ENCODE assay signal across 11 cellular contexts in genomic region chr1:212260557-212261342, GRCh38. TPM values are rescaled to one million over a fixed set of nuclear protein-coding genes. Genes with fewer than 3 reads are reported as not detected.
DNase-seq lines count a peak whose midpoint lies in the region; ATAC-seq, FAIRE-seq and TF ChIP-seq lines count a peak whose summit lies in the region.
"Had no signal": no experiment of that assay in that cellular context is flagged by ENCODE, and none has a peak within 500 bp of the region (broad histone marks: within the 10 kb centered on the region; RNA-seq: fewer than 3 reads in every experiment).

No MANE protein-coding gene starts in this region.

- H3K4me1 Mint-ChIP-seq in activated naive CD8-positive, alpha-beta T cell treated with anti-CD3 and anti-CD28 coated beads, Interleukin-2, amount 10 ng/mL, durations not matched to agents 7 days and 5 days = peaks cover 36% of the 10 kb centered on the region
- H3K4me1 Mint-ChIP-seq in activated naive CD8-positive, alpha-beta T cell treated with anti-CD3 and anti-CD28 coated beads for 36 hours = peaks cover 17% of the 10 kb centered on the region
- H3K4me1 Mint-ChIP-seq in activated CD4-positive, alpha-beta memory T cell treated with anti-CD3 and anti-CD28 coated beads, Interleukin-2, amount 10 ng/mL, durations not matched to agents 7 days and 5 days = peaks cover 49% of the 10 kb centered on the region
- no peaks in the 10 kb centered on the region for H3K4me1 Mint-ChIP-seq in type B pancreatic cell (ENCODE audit: unreplicated experiment)
- H3K4me1 Mint-ChIP-seq: brain had no signal

- H3K4me3 Mint-ChIP-seq in activated naive CD8-positive, alpha-beta T cell treated with anti-CD3 and anti-CD28 coated beads, Interleukin-2, amount 10 ng/mL, durations not matched to agents 7 days and 5 days = no peak overlapping the region
- H3K4me3 Mint-ChIP-seq in activated naive CD8-positive, alpha-beta T cell treated with anti-CD3 and anti-CD28 coated beads for 36 hours = no peak overlapping the region
- no peak overlapping the region for H3K4me3 Mint-ChIP-seq in activated CD4-positive, alpha-beta memory T cell treated with anti-CD3 and anti-CD28 coated beads, Interleukin-2, amount 10 ng/mL, durations not matched to agents 7 days and 5 days
- H3K4me3 Mint-ChIP-seq in type B pancreatic cell = no peak overlapping the region
- H3K4me3 Mint-ChIP-seq: brain had no signal

- H3K9me3 Mint-ChIP-seq in activated naive CD8-positive, alpha-beta T cell treated with anti-CD3 and anti-CD28 coated beads, Interleukin-2, amount 10 ng/mL, durations not matched to agents 7 days and 5 days = peaks cover 3% of the 10 kb centered on the region
- no peaks in the 10 kb centered on the region for H3K9me3 Mint-ChIP-seq in activated naive CD8-positive, alpha-beta T cell treated with anti-CD3 and anti-CD28 coated beads for 36 hours
- H3K9me3 Mint-ChIP-seq in activated CD4-positive, alpha-beta memory T cell treated with anti-CD3 and anti-CD28 coated beads, Interleukin-2, amount 10 ng/mL, durations not matched to agents 7 days and 5 days = peaks cover 4% of the 10 kb centered on the region
- no peaks in the 10 kb centered on the region for H3K9me3 Mint-ChIP-seq in type B pancreatic cell
- H3K9me3 Mint-ChIP-seq: brain had no signal

- H3K4me3 ChIP-seq in ovary = no peak overlapping the region
- H3K4me3 ChIP-seq: uterus had no signal

- TF ChIP-seq CTCF in type B pancreatic cell (conservative IDR thresholded peaks at IDR 0.05) = no peak
- no peak for TF ChIP-seq CTCF in ovary (IDR thresholded peaks at IDR 0.05)
- TF ChIP-seq CTCF in D721Med (IDR thresholded peaks at IDR 0.05; ENCODE audit: insufficient read depth, missing control alignments) = no peak

- FAIRE-seq in islet of Langerhans (lab: Jason Lieb, UNC) = peak; percentile 17
- FAIRE-seq in D721Med (lab: Jason Lieb, UNC) = no peak

- POLR2A ChIA-PET in activated naive CD8-positive, alpha-beta T cell treated with anti-CD3 and anti-CD28 coated beads, Interleukin-2, amount 10 ng/mL, durations not matched to agents 7 days and 5 days (lab: Charles Lee) = interaction anchor here (0.5 to 1.6 kb wide), 3 partner anchors 25 to 933 kb away, joined by 3 to 5 read pairs (median 5); no protein-coding TSS in a partner anchor
- POLR2A ChIA-PET in activated CD4-positive, alpha-beta memory T cell treated with anti-CD3 and anti-CD28 coated beads, Interleukin-2, amount 10 ng/mL, durations not matched to agents 7 days and 5 days (lab: Charles Lee) = interaction anchor here (1.2 to 3.4 kb wide), 3 partner anchors 23 to 225 kb away, joined by 3 to 19 read pairs (median 13); partner anchors contain the start of genes DTL and INTS7

- peak; percentile 14 for ATAC-seq in activated naive CD8-positive, alpha-beta T cell treated with anti-CD3 and anti-CD28 coated beads, Interleukin-2, amount 10 ng/mL, durations not matched to agents 7 days and 5 days (ENCODE audit: low read depth)
- ATAC-seq in GM21390 (IDR thresholded peaks at IDR 0.05; ENCODE audit: unreplicated experiment) = no peak

- no peak overlapping the region for H3K27ac ChIP-seq in ovary
- H3K27ac ChIP-seq: uterus had no signal

- H3K27me3 ChIP-seq in ovary = peaks cover 4% of the 10 kb centered on the region
- H3K27me3 ChIP-seq: uterus had no signal

- 79 to 89% (median 80%) methylated on average over 3 of the region's 3 CpGs for WGBS in ovary, 3 donors

- TF ChIP-seq EP300 in ovary (IDR thresholded peaks at IDR 0.05) = no peak

- no peak overlapping the region for H3K27ac Mint-ChIP-seq in activated naive CD8-positive, alpha-beta T cell treated with anti-CD3 and anti-CD28 coated beads, Interleukin-2, amount 10 ng/mL, durations not matched to agents 7 days and 5 days
- no peak overlapping the region for H3K27ac Mint-ChIP-seq in activated naive CD8-positive, alpha-beta T cell treated with anti-CD3 and anti-CD28 coated beads for 36 hours
- H3K27ac Mint-ChIP-seq in activated CD4-positive, alpha-beta memory T cell treated with anti-CD3 and anti-CD28 coated beads, Interleukin-2, amount 10 ng/mL, durations not matched to agents 7 days and 5 days = peak overlapping the region; percentile 16
- peak overlapping the region; percentile 82 for H3K27ac Mint-ChIP-seq in type B pancreatic cell
- H3K27ac Mint-ChIP-seq: brain had no signal

- intact Hi-C loops in ovary (cut with DNase I) = no loop called here

- DNase-seq in activated naive CD8-positive, alpha-beta T cell treated with anti-CD3 and anti-CD28 coated beads, Interleukin-2, amount 10 ng/mL, durations not matched to agents 7 days and 5 days = no peak
- no peak for DNase-seq in activated naive CD8-positive, alpha-beta T cell treated with anti-CD3 and anti-CD28 coated beads for 36 hours
- peak; percentile 27 for DNase-seq in activated CD4-positive, alpha-beta memory T cell treated with anti-CD3 and anti-CD28 coated beads, Interleukin-2, amount 10 ng/mL, durations not matched to agents 7 days and 5 days
- DNase-seq in type B pancreatic cell (ENCODE audit: extremely low spot score, unreplicated experiment) = no peak
- DNase-seq in ovary = no peak
- DNase-seq in D721Med (ENCODE audit: insufficient read length, low spot score) = no peak
- DNase-seq: NCI-H2081, uterus had no signal

- CTCF ChIA-PET in activated CD4-positive, alpha-beta memory T cell treated with anti-CD3 and anti-CD28 coated beads, Interleukin-2, amount 10 ng/mL, durations not matched to agents 7 days and 5 days (lab: Charles Lee) = interaction anchor here (0.6 to 1.1 kb wide), 2 partner anchors 8 to 10 kb away, joined by 3 read pairs; no protein-coding TSS in a partner anchor

- no peak for TF ChIP-seq POLR2A in ovary (IDR thresholded peaks at IDR 0.05)

- H3K27me3 Mint-ChIP-seq in activated naive CD8-positive, alpha-beta T cell treated with anti-CD3 and anti-CD28 coated beads, Interleukin-2, amount 10 ng/mL, durations not matched to agents 7 days and 5 days = no peaks in the 10 kb centered on the region
- H3K27me3 Mint-ChIP-seq in activated naive CD8-positive, alpha-beta T cell treated with anti-CD3 and anti-CD28 coated beads for 36 hours = no peaks in the 10 kb centered on the region
- no peaks in the 10 kb centered on the region for H3K27me3 Mint-ChIP-seq in activated CD4-positive, alpha-beta memory T cell treated with anti-CD3 and anti-CD28 coated beads, Interleukin-2, amount 10 ng/mL, durations not matched to agents 7 days and 5 days
- no peaks in the 10 kb centered on the region for H3K27me3 Mint-ChIP-seq in type B pancreatic cell
- H3K27me3 Mint-ChIP-seq: brain had no signal

- H3K36me3 Mint-ChIP-seq in activated naive CD8-positive, alpha-beta T cell treated with anti-CD3 and anti-CD28 coated beads, Interleukin-2, amount 10 ng/mL, durations not matched to agents 7 days and 5 days = peaks cover 12% of the 10 kb centered on the region
- H3K36me3 Mint-ChIP-seq in activated naive CD8-positive, alpha-beta T cell treated with anti-CD3 and anti-CD28 coated beads for 36 hours = peaks cover 2% of the 10 kb centered on the region
- peaks cover 7% of the 10 kb centered on the region for H3K36me3 Mint-ChIP-seq in activated CD4-positive, alpha-beta memory T cell treated with anti-CD3 and anti-CD28 coated beads, Interleukin-2, amount 10 ng/mL, durations not matched to agents 7 days and 5 days (ENCODE audit: low read depth)
- no peaks in the 10 kb centered on the region for H3K36me3 Mint-ChIP-seq in type B pancreatic cell
- H3K36me3 Mint-ChIP-seq: brain had no signal

- H3K9me3 ChIP-seq in ovary = no peaks in the 10 kb centered on the region
- H3K9me3 ChIP-seq: uterus had no signal

- no peaks in the 10 kb centered on the region for H3K4me1 ChIP-seq in ovary (ENCODE audit: insufficient read depth)
- H3K4me1 ChIP-seq: uterus had no signal

- H3K36me3 ChIP-seq in ovary = no peaks in the 10 kb centered on the region
- H3K36me3 ChIP-seq: uterus had no signal

RNA-seq across cellular contexts. Expression of gene PPP2R5A, which starts 24.5 kb away (rescaled TPM):
- total RNA-seq in activated naive CD8-positive, alpha-beta T cell treated with anti-CD3 and anti-CD28 coated beads, Interleukin-2, amount 10 ng/mL, durations not matched to agents 7 days and 5 days = 10 to 100 TPM; 58.8 to 60.0 TPM
- total RNA-seq in activated naive CD8-positive, alpha-beta T cell treated with anti-CD3 and anti-CD28 coated beads for 36 hours = 10 to 100 TPM; 32.9 to 34.3 TPM
- 10 to 100 TPM; 65.9 to 67.0 TPM for total RNA-seq in activated CD4-positive, alpha-beta memory T cell treated with anti-CD3 and anti-CD28 coated beads, Interleukin-2, amount 10 ng/mL, durations not matched to agents 7 days and 5 days
- total RNA-seq in type B pancreatic cell (ENCODE audit: low replicate concordance) (20.6 and 34.0 TPM in 2 replicates), ovary (10 to 100 TPM; 17.4 to 20.9 (median 19.0) TPM)
- 10 to 100 TPM; 16.6 to 34.3 TPM for polyA plus RNA-seq in ovary

Comparison
In these comparisons a context has a peak if more than half of its experiments do, and no peak if none do; other contexts are left out.
1. H3K27ac Mint-ChIP-seq: peak in activated CD4-positive, alpha-beta memory T cell treated with anti-CD3 and anti-CD28 coated beads, Interleukin-2, amount 10 ng/mL, durations not matched to agents 7 days and 5 days (single experiment) and type B pancreatic cell (single experiment); none in activated naive CD8-positive, alpha-beta T cell treated with anti-CD3 and anti-CD28 coated beads, Interleukin-2, amount 10 ng/mL, durations not matched to agents 7 days and 5 days (single experiment) and activated naive CD8-positive, alpha-beta T cell treated with anti-CD3 and anti-CD28 coated beads for 36 hours (single experiment).